ENCODE assay signal across 18 cellular contexts in the genomic region with DNA sequence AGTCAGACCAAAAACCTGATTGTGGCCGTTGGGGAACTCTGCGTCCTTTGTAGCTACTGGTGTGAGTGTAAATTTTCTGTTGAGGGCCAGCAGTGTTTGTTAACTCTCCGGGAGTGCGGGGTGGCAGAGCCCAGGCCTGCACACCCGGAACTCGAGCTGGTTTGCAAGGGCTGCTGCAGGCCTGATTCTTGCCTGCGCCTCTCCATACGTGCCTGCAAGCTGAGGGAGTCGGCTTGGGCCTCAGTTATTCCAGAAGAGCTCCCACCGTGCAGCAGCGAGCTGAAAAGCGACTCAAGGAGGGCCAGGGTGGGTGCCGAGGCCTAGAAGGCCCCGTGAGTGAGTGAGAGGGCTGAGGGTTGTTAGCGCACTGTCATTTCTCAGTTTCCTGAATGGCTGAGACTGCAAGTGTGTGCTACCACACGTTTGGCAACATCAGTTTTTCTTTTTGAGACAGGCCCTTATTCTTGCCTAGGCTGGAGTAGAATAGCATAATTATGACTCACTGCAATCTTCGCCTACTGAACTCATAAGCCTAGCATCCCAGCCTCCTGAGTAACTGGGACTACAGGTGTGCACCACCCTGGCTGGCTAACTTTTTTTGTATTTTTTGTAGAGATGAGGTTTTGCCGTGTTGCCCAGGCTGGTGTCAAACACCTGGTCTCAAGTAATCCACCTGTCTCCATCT. TPM values are rescaled to one million over a fixed set of nuclear protein-coding genes. Genes with fewer than 3 reads are reported as not detected.
"Had no signal": no experiment of that assay in that cellular context is flagged by ENCODE, and none has a peak within 500 bp of the region (broad histone marks: within the 10 kb centered on the region; RNA-seq: fewer than 3 reads in every experiment).

No MANE protein-coding gene starts in this region.

- H3K36me3 ChIP-seq: ascending aorta, colonic mucosa, gastroesophageal sphincter, prostate gland, sigmoid colon, upper lobe of left lung had no signal

- H3K4me1 ChIP-seq: ascending aorta, colonic mucosa, prostate gland had no signal

- DNase-seq: activated CD4-positive, alpha-beta T cell treated with anti-CD3 and anti-CD28 coated beads for 4 hours; activated naive CD4-positive, alpha-beta T cell treated with Interleukin-2 at 50 U/mL for 16 hours; activated naive CD8-positive, alpha-beta T cell treated with anti-CD3 and anti-CD28 coated beads, Interleukin-2, amount 50 U/mL, for 24 hours; caudate nucleus; colonic mucosa; left cardiac atrium; naive thymus-derived CD4-positive, alpha-beta T cell; occipital lobe; sigmoid colon; stimulated activated CD4-positive, alpha-beta T cell treated with anti-CD3 and anti-CD28 coated beads, Interleukin-12 subunit alpha, Interleukin-12 subunit beta, amount 100 ng/mL, for 4 hours; stimulated activated naive CD4-positive, alpha-beta T cell treated with Interleukin-2 at 50 U/mL for 16 hours; T-helper 1 cell; upper lobe of left lung had no signal

- H3K4me3 ChIP-seq: ascending aorta, colonic mucosa, gastroesophageal sphincter, lung, prostate gland, sigmoid colon, upper lobe of left lung had no signal

- H3K4me1 Mint-ChIP-seq: activated naive CD8-positive, alpha-beta T cell treated with anti-CD3 and anti-CD28 coated beads, Interleukin-2, amount 50 U/mL, for 24 hours; naive thymus-derived CD4-positive, alpha-beta T cell had no signal

- H3K27ac ChIP-seq: ascending aorta, colonic mucosa, gastroesophageal sphincter, prostate gland, upper lobe of left lung, VCaP had no signal

- H3K9me3 ChIP-seq: ascending aorta, colonic mucosa, gastroesophageal sphincter, prostate gland, sigmoid colon, upper lobe of left lung had no signal

- H3K27me3 ChIP-seq: ascending aorta, colonic mucosa, gastroesophageal sphincter, sigmoid colon, upper lobe of left lung had no signal

- H3K27ac Mint-ChIP-seq: activated naive CD8-positive, alpha-beta T cell treated with anti-CD3 and anti-CD28 coated beads, Interleukin-2, amount 50 U/mL, for 24 hours; naive thymus-derived CD4-positive, alpha-beta T cell had no signal

- H3K36me3 Mint-ChIP-seq: naive thymus-derived CD4-positive, alpha-beta T cell had no signal

- H3K4me3 Mint-ChIP-seq: activated naive CD8-positive, alpha-beta T cell treated with anti-CD3 and anti-CD28 coated beads, Interleukin-2, amount 50 U/mL, for 24 hours; naive thymus-derived CD4-positive, alpha-beta T cell had no signal

- ATAC-seq: activated naive CD8-positive, alpha-beta T cell treated with anti-CD3 and anti-CD28 coated beads, Interleukin-2, amount 50 U/mL, for 24 hours; gastroesophageal sphincter; left cardiac atrium; naive thymus-derived CD4-positive, alpha-beta T cell had no signal

RNA-seq across cellular contexts. Expression of gene KIF13A, which starts 33.9 kb away (rescaled TPM):
- polyA plus RNA-seq: naive thymus-derived CD4-positive, alpha-beta T cell had no signal
